ENCODE assay signal across 8 cellular contexts in genomic region chr22:31212783-31213626, GRCh38. TPM values are rescaled to one million over a fixed set of nuclear protein-coding genes. Genes with fewer than 3 reads are reported as not detected.
DNase-seq lines count a peak whose midpoint lies in the region; ATAC-seq and TF ChIP-seq lines count a peak whose summit lies in the region.

No MANE protein-coding gene starts in this region.

- intact Hi-C loops in colonic mucosa (cut with DNase I): no loop called here

- no peaks in the 10 kb centered on the region for H3K27me3 ChIP-seq in colonic mucosa

- DNase-seq in MV-4-11 (lab: John Stamatoyannopoulos, UW): peak; percentile 21
- peak; percentile 38 for DNase-seq in colonic mucosa
- DNase-seq in nephron progenitor cell: no peak
- DNase-seq in DMS153 (lab: John Stamatoyannopoulos, UW): no peak
- no peak for DNase-seq in NCI-H1694 (lab: John Stamatoyannopoulos, UW)

- H3K9me3 Mint-ChIP-seq in nephron progenitor cell: no peaks in the 10 kb centered on the region

- peak overlapping the region; percentile 89 for H3K4me3 Mint-ChIP-seq in nephron progenitor cell

- peak overlapping the region; percentile 93 to 98 for H3K9ac ChIP-seq in colonic mucosa (ENCODE audit: low read depth in 2 of 2, low read length in 2 of 2)

- no peaks in the 10 kb centered on the region for H3K36me3 ChIP-seq in colonic mucosa

- no peak for ATAC-seq in HG03565 (IDR thresholded peaks at IDR 0.05; ENCODE audit: unreplicated experiment)
- no peak for ATAC-seq in GM19351 (IDR thresholded peaks at IDR 0.05; ENCODE audit: unreplicated experiment)

- no peak for TF ChIP-seq CTCF in C4-2B (conservative IDR thresholded peaks at IDR 0.05)
- TF ChIP-seq CTCF in colonic mucosa (IDR thresholded peaks at IDR 0.05): no peak
- TF ChIP-seq CTCF in nephron progenitor cell (IDR thresholded peaks at IDR 0.05): no peak

- H3K27me3 Mint-ChIP-seq in nephron progenitor cell (ENCODE audit: low read depth, poor library complexity): peaks cover 3% of the 10 kb centered on the region

- peaks cover 10% of the 10 kb centered on the region for H3K36me3 Mint-ChIP-seq in nephron progenitor cell (ENCODE audit: low read depth)

- H3K27ac Mint-ChIP-seq in nephron progenitor cell: no peak overlapping the region

- H3K27ac ChIP-seq in C4-2B: peak overlapping the region; percentile 80
- peak overlapping the region; percentile 82 for H3K27ac ChIP-seq in colonic mucosa

- peaks cover 12% of the 10 kb centered on the region for H3K4me1 ChIP-seq in colonic mucosa

- H3K4me3 ChIP-seq in colonic mucosa: peak overlapping the region; percentile 91

- peaks cover 32% of the 10 kb centered on the region for H3K4me1 Mint-ChIP-seq in nephron progenitor cell

- H3K9me3 ChIP-seq in colonic mucosa: no peaks in the 10 kb centered on the region

RNA-seq across cellular contexts. Expression of gene LIMK2, which starts 0.9 kb away (rescaled TPM):
- total RNA-seq in colonic mucosa: 100 to 1,000 TPM in 1 of 2 donors, 10 to 100 TPM in 1; 88.0 to 109 TPM

RNA-seq across cellular contexts. Expression of gene RNF185, which starts 53.0 kb away (rescaled TPM):
- total RNA-seq in colonic mucosa: 10 to 100 TPM; 28.1 to 32.3 TPM

Comparison
In these comparisons a context has a peak if more than half of its experiments do, and no peak if none do; other contexts are left out.
1. DNase-seq: peak in MV-4-11 (single experiment) and colonic mucosa (single experiment); none in nephron progenitor cell (single experiment), DMS153 (single experiment) and NCI-H1694 (single experiment).